Comparison of ENCODE assay signal across 8 cellular contexts in the genomic region with DNA sequence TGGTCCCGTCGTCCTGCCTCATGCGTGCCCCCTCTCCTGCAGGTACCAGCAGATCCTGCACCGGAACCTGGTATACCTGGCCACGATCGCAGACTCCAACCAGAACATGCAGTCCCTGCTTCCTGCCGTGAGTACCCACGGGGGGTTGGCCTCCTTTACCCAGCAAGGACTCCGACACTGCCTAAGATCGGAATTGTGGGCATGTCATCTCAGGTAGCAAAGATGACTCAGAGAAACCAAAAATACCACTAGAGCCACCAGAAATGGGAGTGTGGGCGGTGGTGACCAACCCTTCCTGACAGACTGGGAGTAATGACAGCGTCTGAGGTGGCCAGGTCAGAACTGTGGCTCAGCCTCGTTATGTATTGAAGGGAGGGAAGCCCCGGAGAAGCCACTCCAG. TPM values are rescaled to one million over a fixed set of nuclear protein-coding genes. Genes with fewer than 3 reads are reported as not detected.
A peak's percentile ranks its signal among the peaks of the same experiment; 100 is the strongest.
DNase-seq lines count a peak whose midpoint lies in the region; ATAC-seq and TF ChIP-seq lines count a peak whose summit lies in the region.
"Had no signal": no experiment of that assay in that cellular context is flagged by ENCODE, and none has a peak within 500 bp of the region (broad histone marks: within the 10 kb centered on the region; RNA-seq: fewer than 3 reads in every experiment).

No MANE protein-coding gene starts in this region.

- peak overlapping the region in 2 of 3 experiments; percentile 63 to 77; a peak in 3 of 7 replicates for H3K27ac Mint-ChIP-seq in H9
- H3K27ac Mint-ChIP-seq in WTC11 = peak overlapping the region; percentile 65

- H4K5ac ChIP-seq in H9 (ENCODE audit: insufficient read length, low read depth, low read length) = no peak overlapping the region

- H3K79me2 ChIP-seq in H9 (ENCODE audit: insufficient read depth, low read length) = peaks cover 6% of the 10 kb centered on the region; the same call in 1 of the 2 replicates

- no peak overlapping the region for H3K4ac ChIP-seq in H9 (ENCODE audit: low read depth, low read length)

- H3K36me3 Mint-ChIP-seq in H9 (ENCODE audit: insufficient read depth in 1 of 3, low read depth in 3 of 3) = peaks cover 19 to 49% (median 40%) of the 10 kb centered on the region in 3 experiments
- H3K36me3 Mint-ChIP-seq in WTC11 = peaks cover 16% of the 10 kb centered on the region

- POLR2A ChIA-PET in WTC11 (lab: Charles Lee) = no interaction called here

- no peak overlapping the region for H3K23ac ChIP-seq in H9 (ENCODE audit: insufficient read length, low read depth, low read length)

- no peak overlapping the region for H2BK15ac ChIP-seq in H9 (ENCODE audit: low read depth, low read length)

- no peak overlapping the region for H3K9ac ChIP-seq in H9 (ENCODE audit: extremely low read depth, insufficient read length, low read length)

- no peaks in the 10 kb centered on the region for H3K27me3 Mint-ChIP-seq in H9 (ENCODE audit: low read depth)
- H3K27me3 Mint-ChIP-seq in WTC11 (ENCODE audit: low read depth) = no peaks in the 10 kb centered on the region

- H3K9me3 ChIP-seq in H9 (ENCODE audit: control insufficient read depth, low read depth, low read length) = no peaks in the 10 kb centered on the region

- TF ChIP-seq CTCF in H9 (conservative IDR thresholded peaks at IDR 0.05) (no peak), WTC11 (IDR thresholded peaks at IDR 0.05) (no peak), epithelial cell of esophagus (IDR thresholded peaks at IDR 0.05; ENCODE audit: insufficient read depth, low read depth, low read length, missing control alignments) (no peak)

- H3K27ac ChIP-seq in H9 (ENCODE audit: insufficient read length, low read depth, low read length) = no peak overlapping the region

- H3K4me2 ChIP-seq in H9 (ENCODE audit: insufficient read depth, insufficient read length, low read length) = no peak overlapping the region

- no peak overlapping the region for H2BK12ac ChIP-seq in H9 (ENCODE audit: insufficient read length, low read depth, low read length)

- no peaks in the 10 kb centered on the region for H3K4me1 ChIP-seq in H9 (ENCODE audit: insufficient read depth, low read length)

- no peak overlapping the region for H3K56ac ChIP-seq in H9 (ENCODE audit: insufficient read length, low read depth, low read length)

- no peak overlapping the region for H2BK5ac ChIP-seq in H9 (ENCODE audit: insufficient read length, low read length)

- H2AK5ac ChIP-seq in H9 (ENCODE audit: insufficient read length, low read length) = no peak overlapping the region

- H4K8ac ChIP-seq in H9 (replicated peaks; ENCODE audit: insufficient read length, low read depth, low read length) = no peak overlapping the region

- no peaks in the 10 kb centered on the region for H3K79me1 ChIP-seq in H9 (ENCODE audit: insufficient read depth, low read depth, low read length, poor library complexity, severe bottlenecking)

- CTCF ChIA-PET in WTC11 (lab: Charles Lee) = no interaction called here

- H3K14ac ChIP-seq in H9 (ENCODE audit: insufficient read depth, low read length) = no peak overlapping the region

- H2BK120ac ChIP-seq in H9 (ENCODE audit: low read depth, low read length, poor library complexity, severe bottlenecking) = no peak overlapping the region

- no peaks in the 10 kb centered on the region for H3K23me2 ChIP-seq in H9 (ENCODE audit: insufficient read length, low read depth, low read length, poor library complexity, severe bottlenecking)

- no CpG with 5 or more reads among the region's 14 CpGs for WGBS in H9 (ENCODE audit: extremely low coverage, insufficient read length, low lambda C conversion rate)

- no peak overlapping the region for H2AFZ ChIP-seq in H9 (ENCODE audit: low read length)

- no peak overlapping the region for H3K18ac ChIP-seq in H9 (ENCODE audit: insufficient read length, low read depth, low read length)

- H3K9me3 Mint-ChIP-seq in H9 (no peaks in the 10 kb centered on the region), WTC11 (no peaks in the 10 kb centered on the region)

- H3K27me3 ChIP-seq in H9 (ENCODE audit: insufficient read depth, low read length) = no peaks in the 10 kb centered on the region

- no peak overlapping the region for H3K4me3 Mint-ChIP-seq in H9
- no peak overlapping the region for H3K4me3 Mint-ChIP-seq in WTC11

- no peak overlapping the region for H3K4me3 ChIP-seq in epithelial cell of esophagus (ENCODE audit: low read length)

- H4K91ac ChIP-seq in H9 (ENCODE audit: insufficient read length, low read depth, low read length) = no peak overlapping the region

- no peaks in the 10 kb centered on the region for H4K20me1 ChIP-seq in H9 (ENCODE audit: control insufficient read depth, insufficient read depth, insufficient read length)

- H3K4me1 Mint-ChIP-seq in H9 (peaks cover 16 to 17% of the 10 kb centered on the region in 2 experiments), WTC11 (peaks cover 15% of the 10 kb centered on the region)

- ATAC-seq in WTC11 (no peak), HG02885 (IDR thresholded peaks at IDR 0.05; ENCODE audit: poor library complexity, unreplicated experiment) (no peak), GM21360 (IDR thresholded peaks at IDR 0.05; ENCODE audit: unreplicated experiment) (no peak)

- H3T11ph ChIP-seq in H9 (ENCODE audit: low read length) = no peak overlapping the region

- H2BK20ac ChIP-seq in H9 (ENCODE audit: low read depth, low read length, poor library complexity, severe bottlenecking) = no peak overlapping the region

- DNase-seq in H9 = no peak
- no peak for DNase-seq in WTC11 (ENCODE audit: low spot score)
- peak; percentile 96 for DNase-seq in epithelial cell of esophagus (ENCODE audit: low read depth)
- DNase-seq in stimulated activated CD8-positive, alpha-beta memory T cell treated with anti-CD3 and anti-CD28 coated beads, Interleukin-4, amount 100 ng/mL, for 48 hours = peak; percentile 88
- no peak for DNase-seq in NCI-H2029 treated with DMSO at 0.1 percent for 48 hours (lab: John Stamatoyannopoulos, UW)
- DNase-seq: MV-4-11 had no signal

TF ChIP-seq in WTC11, 78 proteins besides CTCF, POLR2A, EP300 and RAD21:
- TF ChIP-seq, protein P1, sequence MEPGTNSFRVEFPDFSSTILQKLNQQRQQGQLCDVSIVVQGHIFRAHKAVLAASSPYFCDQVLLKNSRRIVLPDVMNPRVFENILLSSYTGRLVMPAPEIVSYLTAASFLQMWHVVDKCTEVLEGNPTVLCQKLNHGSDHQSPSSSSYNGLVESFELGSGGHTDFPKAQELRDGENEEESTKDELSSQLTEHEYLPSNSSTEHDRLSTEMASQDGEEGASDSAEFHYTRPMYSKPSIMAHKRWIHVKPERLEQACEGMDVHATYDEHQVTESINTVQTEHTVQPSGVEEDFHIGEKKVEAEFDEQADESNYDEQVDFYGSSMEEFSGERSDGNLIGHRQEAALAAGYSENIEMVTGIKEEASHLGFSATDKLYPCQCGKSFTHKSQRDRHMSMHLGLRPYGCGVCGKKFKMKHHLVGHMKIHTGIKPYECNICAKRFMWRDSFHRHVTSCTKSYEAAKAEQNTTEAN (CRISPR knock-in tag; IDR thresholded peaks at IDR 0.05) = no peak
- TF ChIP-seq TEAD1 (CRISPR knock-in tag; IDR thresholded peaks at IDR 0.05) = no peak
- no peak for TF ChIP-seq NFYB (CRISPR knock-in tag; conservative IDR thresholded peaks at IDR 0.05; ENCODE audit: low read depth)

RNA-seq across cellular contexts. Expression of gene SS18L1, which starts 16.3 kb away (rescaled TPM):
- total RNA-seq in H9 (2021) (18.8 and 22.2 TPM in 2 replicates), WTC11 (2021) (29.4 to 34.1 TPM (median 29.8 TPM) in 3 replicates)

RNA-seq across cellular contexts. Expression of gene PSMA7, which starts 16.6 kb away (rescaled TPM):
- 332 and 337 TPM in 2 replicates for total RNA-seq in H9 (2021)
- total RNA-seq in WTC11 (2021) = 315 to 364 TPM (median 321 TPM) in 3 replicates

RNA-seq across cellular contexts. Expression of gene MTG2, which starts 23.0 kb away (rescaled TPM):
- 25.1 and 27.7 TPM in 2 replicates for total RNA-seq in H9 (2021)
- 26.6 to 33.0 TPM (median 27.9 TPM) in 3 replicates for total RNA-seq in WTC11 (2021)

RNA-seq across cellular contexts. Expression of gene LSM14B, which starts 37.6 kb away (rescaled TPM):
- total RNA-seq in H9 (2021) (77.9 and 82.4 TPM in 2 replicates), WTC11 (2021) (67.4 to 73.5 TPM (median 69.7 TPM) in 3 replicates)

Comparison
In these comparisons a context has a peak if more than half of its experiments do, and no peak if none do; other contexts are left out.
1. DNase-seq: peak in epithelial cell of esophagus (single experiment) and stimulated activated CD8-positive, alpha-beta memory T cell treated with anti-CD3 and anti-CD28 coated beads, Interleukin-4, amount 100 ng/mL, for 48 hours (single experiment); none in H9 (single experiment), WTC11 (single experiment) and NCI-H2029 treated with DMSO at 0.1 percent for 48 hours (single experiment).